ENCODE assay signal across 9 cellular contexts in genomic region chr1:25501235-25502058, GRCh38. TPM values are rescaled to one million over a fixed set of nuclear protein-coding genes. Genes with fewer than 3 reads are reported as not detected.
DNase-seq lines count a peak whose midpoint lies in the region; ATAC-seq and TF ChIP-seq lines count a peak whose summit lies in the region.
"Had no signal": no experiment of that assay in that cellular context is flagged by ENCODE, and none has a peak within 500 bp of the region (broad histone marks: within the 10 kb centered on the region; RNA-seq: fewer than 3 reads in every experiment).

No MANE protein-coding gene starts in this region.

- no TSS peak for BruUV-seq in MCF 10A (replicated peaks; lab: Mats Ljungman, UMichigan)

- H3K4me3 ChIP-seq in breast epithelium: no peak overlapping the region
- H3K4me3 ChIP-seq in fibroblast of villous mesenchyme (ENCODE audit: low read depth, low read length): no peak overlapping the region
- no peak overlapping the region for H3K4me3 ChIP-seq in vagina
- H3K4me3 ChIP-seq: SK-N-MC had no signal

- CTCF ChIA-PET in MCF 10A (lab: Yijun Ruan, JAX): interaction anchor here (0.5 to 1.2 kb wide), 7 partner anchors 14 to 535 kb away, joined by 3 to 8 read pairs (median 4); no protein-coding TSS in a partner anchor

- H3K9me3 ChIP-seq in breast epithelium: no peaks in the 10 kb centered on the region
- H3K9me3 ChIP-seq in vagina: no peaks in the 10 kb centered on the region

- H3K27me3 ChIP-seq in breast epithelium (no peaks in the 10 kb centered on the region), vagina (no peaks in the 10 kb centered on the region)

- no peak overlapping the region for H3K27ac Mint-ChIP-seq in MCF 10A (ENCODE audit: low read depth, unreplicated experiment)
- H3K27ac Mint-ChIP-seq in stimulated activated effector memory CD8-positive, alpha-beta T cell treated with anti-CD3 and anti-CD28 coated beads, Interleukin-12 subunit alpha, Interleukin-12 subunit beta, amount 100 ng/mL, for 72 hours: no peak overlapping the region

- TF ChIP-seq POLR2A in breast epithelium (IDR thresholded peaks at IDR 0.05) (no peak), vagina (IDR thresholded peaks at IDR 0.05) (no peak)

- H3K4me1 ChIP-seq in breast epithelium (no peaks in the 10 kb centered on the region), vagina (peaks cover 21% of the 10 kb centered on the region)

- no peaks in the 10 kb centered on the region for H3K9me3 Mint-ChIP-seq in MCF 10A (ENCODE audit: unreplicated experiment)
- H3K9me3 Mint-ChIP-seq in stimulated activated effector memory CD8-positive, alpha-beta T cell treated with anti-CD3 and anti-CD28 coated beads, Interleukin-12 subunit alpha, Interleukin-12 subunit beta, amount 100 ng/mL, for 72 hours: no peaks in the 10 kb centered on the region

- H3K4me1 Mint-ChIP-seq in MCF 10A (ENCODE audit: insufficient read depth, unreplicated experiment): no peaks in the 10 kb centered on the region
- H3K4me1 Mint-ChIP-seq in stimulated activated effector memory CD8-positive, alpha-beta T cell treated with anti-CD3 and anti-CD28 coated beads, Interleukin-12 subunit alpha, Interleukin-12 subunit beta, amount 100 ng/mL, for 72 hours: peaks cover 9% of the 10 kb centered on the region

- H3K27ac ChIP-seq in breast epithelium: peak overlapping the region in 1 of 2 donors; percentile 0
- no peak overlapping the region for H3K27ac ChIP-seq in vagina
- H3K27ac ChIP-seq: SK-N-MC had no signal

- H3K36me3 ChIP-seq in breast epithelium (no peaks in the 10 kb centered on the region), vagina (peaks cover 0 to 19% of the 10 kb centered on the region in 2 donors)

- DNase-seq in MCF 10A (ENCODE audit: unreplicated experiment) (peak; percentile 38), breast epithelium (ENCODE audit: low spot score in 2 of 2) (no peak), NCI-H82 treated with DMSO at 0.1 percent for 48 hours (lab: John Stamatoyannopoulos, UW; ENCODE audit: unreplicated experiment) (peak; percentile 33), fibroblast of villous mesenchyme (ENCODE audit: low read depth) (peak; percentile 93), HPDE6-E6E7 (ENCODE audit: extremely low spot score) (no peak), NCI-H1105 treated with DMSO at 0.1 percent for 48 hours (lab: John Stamatoyannopoulos, UW) (no peak), vagina (ENCODE audit: extremely low spot score in 2 of 2) (no peak)
- DNase-seq in stimulated activated effector memory CD8-positive, alpha-beta T cell treated with anti-CD3 and anti-CD28 coated beads, Interleukin-12 subunit alpha, Interleukin-12 subunit beta, amount 100 ng/mL, for 72 hours (ENCODE audit: low spot score in 2 of 2): no peak

- no peak overlapping the region for H3K4me3 Mint-ChIP-seq in MCF 10A (ENCODE audit: unreplicated experiment)
- no peak overlapping the region for H3K4me3 Mint-ChIP-seq in stimulated activated effector memory CD8-positive, alpha-beta T cell treated with anti-CD3 and anti-CD28 coated beads, Interleukin-12 subunit alpha, Interleukin-12 subunit beta, amount 100 ng/mL, for 72 hours

- intact Hi-C loops in MCF 10A (cut with micrococcal nuclease) (loop anchor here (5.0 kb wide), 1 partner anchor 296 kb away; no protein-coding TSS in a partner anchor), breast epithelium (cut with DNase I; ENCODE audit: low total_unique reads) (no loop called here), vagina (cut with DNase I) (no loop called here)

- TF ChIP-seq CTCF in MCF 10A (IDR thresholded peaks at IDR 0.05; ENCODE audit: unreplicated experiment) (no peak), breast epithelium (IDR thresholded peaks at IDR 0.05) (no peak), fibroblast of villous mesenchyme (IDR thresholded peaks at IDR 0.05; ENCODE audit: insufficient read depth, low read depth, low read length) (peak; percentile 28), vagina (IDR thresholded peaks at IDR 0.05) (no peak)

- H3K27me3 Mint-ChIP-seq in MCF 10A (ENCODE audit: insufficient read depth, unreplicated experiment): no peaks in the 10 kb centered on the region

- POLR2A ChIA-PET in MCF 10A (lab: Yijun Ruan, JAX): interaction anchor here (0.7 kb wide), 1 partner anchor 308 kb away, joined by 3 read pairs; no protein-coding TSS in a partner anchor

- peak; percentile 13 for ATAC-seq in stimulated activated effector memory CD8-positive, alpha-beta T cell treated with anti-CD3 and anti-CD28 coated beads, Interleukin-12 subunit alpha, Interleukin-12 subunit beta, amount 100 ng/mL, for 72 hours

- H3K36me3 Mint-ChIP-seq in MCF 10A (ENCODE audit: insufficient read depth, unreplicated experiment): peaks cover 27% of the 10 kb centered on the region
- H3K36me3 Mint-ChIP-seq in stimulated activated effector memory CD8-positive, alpha-beta T cell treated with anti-CD3 and anti-CD28 coated beads, Interleukin-12 subunit alpha, Interleukin-12 subunit beta, amount 100 ng/mL, for 72 hours: peaks cover 45% of the 10 kb centered on the region

RNA-seq across cellular contexts. Expression of gene LDLRAP1, which starts 42.0 kb away (rescaled TPM):
- total RNA-seq in MCF 10A (2022) (10.3 and 14.0 TPM in 2 replicates), breast epithelium (10 to 100 TPM; 10.7 to 17.0 (median 16.5) TPM), fibroblast of villous mesenchyme (18.4 and 24.6 TPM in 2 replicates), vagina (22.3 TPM)

Comparison
In these comparisons a context has a peak if more than half of its experiments do, and no peak if none do; other contexts are left out.
1. DNase-seq: peak in MCF 10A (single experiment), NCI-H82 treated with DMSO at 0.1 percent for 48 hours (single experiment) and fibroblast of villous mesenchyme (single experiment); none in breast epithelium (0 of 2), stimulated activated effector memory CD8-positive, alpha-beta T cell treated with anti-CD3 and anti-CD28 coated beads, Interleukin-12 subunit alpha, Interleukin-12 subunit beta, amount 100 ng/mL, for 72 hours (0 of 2), HPDE6-E6E7 (single experiment), NCI-H1105 treated with DMSO at 0.1 percent for 48 hours (single experiment) and vagina (0 of 2).